ENCODE assay signal across 1 cellular context in the genomic region with DNA sequence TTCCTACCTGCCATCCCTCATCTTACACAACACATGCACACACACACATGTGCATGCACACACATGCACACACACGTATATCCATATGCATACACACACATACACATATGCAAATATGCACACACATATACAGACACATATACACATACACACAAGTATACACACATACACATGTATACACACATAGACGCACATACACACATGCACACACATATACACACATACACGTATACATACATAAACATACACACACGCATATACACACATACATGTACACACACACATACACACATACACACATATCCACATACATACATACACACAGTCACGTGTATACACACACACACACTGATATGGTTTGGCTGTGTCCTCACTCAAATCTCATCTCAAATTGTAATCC.
TF ChIP-seq lines count a peak whose summit lies in the region.

No MANE protein-coding gene starts in this region.

TF ChIP-seq in WTC11, 78 proteins besides CTCF, POLR2A, EP300 and RAD21 (continued from another document):
- TF ChIP-seq, protein P1, sequence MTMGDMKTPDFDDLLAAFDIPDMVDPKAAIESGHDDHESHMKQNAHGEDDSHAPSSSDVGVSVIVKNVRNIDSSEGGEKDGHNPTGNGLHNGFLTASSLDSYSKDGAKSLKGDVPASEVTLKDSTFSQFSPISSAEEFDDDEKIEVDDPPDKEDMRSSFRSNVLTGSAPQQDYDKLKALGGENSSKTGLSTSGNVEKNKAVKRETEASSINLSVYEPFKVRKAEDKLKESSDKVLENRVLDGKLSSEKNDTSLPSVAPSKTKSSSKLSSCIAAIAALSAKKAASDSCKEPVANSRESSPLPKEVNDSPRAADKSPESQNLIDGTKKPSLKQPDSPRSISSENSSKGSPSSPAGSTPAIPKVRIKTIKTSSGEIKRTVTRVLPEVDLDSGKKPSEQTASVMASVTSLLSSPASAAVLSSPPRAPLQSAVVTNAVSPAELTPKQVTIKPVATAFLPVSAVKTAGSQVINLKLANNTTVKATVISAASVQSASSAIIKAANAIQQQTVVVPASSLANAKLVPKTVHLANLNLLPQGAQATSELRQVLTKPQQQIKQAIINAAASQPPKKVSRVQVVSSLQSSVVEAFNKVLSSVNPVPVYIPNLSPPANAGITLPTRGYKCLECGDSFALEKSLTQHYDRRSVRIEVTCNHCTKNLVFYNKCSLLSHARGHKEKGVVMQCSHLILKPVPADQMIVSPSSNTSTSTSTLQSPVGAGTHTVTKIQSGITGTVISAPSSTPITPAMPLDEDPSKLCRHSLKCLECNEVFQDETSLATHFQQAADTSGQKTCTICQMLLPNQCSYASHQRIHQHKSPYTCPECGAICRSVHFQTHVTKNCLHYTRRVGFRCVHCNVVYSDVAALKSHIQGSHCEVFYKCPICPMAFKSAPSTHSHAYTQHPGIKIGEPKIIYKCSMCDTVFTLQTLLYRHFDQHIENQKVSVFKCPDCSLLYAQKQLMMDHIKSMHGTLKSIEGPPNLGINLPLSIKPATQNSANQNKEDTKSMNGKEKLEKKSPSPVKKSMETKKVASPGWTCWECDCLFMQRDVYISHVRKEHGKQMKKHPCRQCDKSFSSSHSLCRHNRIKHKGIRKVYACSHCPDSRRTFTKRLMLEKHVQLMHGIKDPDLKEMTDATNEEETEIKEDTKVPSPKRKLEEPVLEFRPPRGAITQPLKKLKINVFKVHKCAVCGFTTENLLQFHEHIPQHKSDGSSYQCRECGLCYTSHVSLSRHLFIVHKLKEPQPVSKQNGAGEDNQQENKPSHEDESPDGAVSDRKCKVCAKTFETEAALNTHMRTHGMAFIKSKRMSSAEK (CRISPR knock-in tag; IDR thresholded peaks at IDR 0.05; ENCODE audit: borderline replicate concordance): no peak
- no peak for TF ChIP-seq TEAD1 (CRISPR knock-in tag; IDR thresholded peaks at IDR 0.05)
- TF ChIP-seq, protein P2, sequence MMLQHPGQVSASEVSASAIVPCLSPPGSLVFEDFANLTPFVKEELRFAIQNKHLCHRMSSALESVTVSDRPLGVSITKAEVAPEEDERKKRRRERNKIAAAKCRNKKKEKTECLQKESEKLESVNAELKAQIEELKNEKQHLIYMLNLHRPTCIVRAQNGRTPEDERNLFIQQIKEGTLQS (CRISPR knock-in tag; conservative IDR thresholded peaks at IDR 0.05): no peak
- no peak for TF ChIP-seq ZNF423 (CRISPR knock-in tag; IDR thresholded peaks at IDR 0.05)
- no peak for TF ChIP-seq CBFB (CRISPR knock-in tag; IDR thresholded peaks at IDR 0.05; ENCODE audit: low read depth)
- no peak for TF ChIP-seq NR1H2 (CRISPR knock-in tag; IDR thresholded peaks at IDR 0.05)
- TF ChIP-seq, protein P3, sequence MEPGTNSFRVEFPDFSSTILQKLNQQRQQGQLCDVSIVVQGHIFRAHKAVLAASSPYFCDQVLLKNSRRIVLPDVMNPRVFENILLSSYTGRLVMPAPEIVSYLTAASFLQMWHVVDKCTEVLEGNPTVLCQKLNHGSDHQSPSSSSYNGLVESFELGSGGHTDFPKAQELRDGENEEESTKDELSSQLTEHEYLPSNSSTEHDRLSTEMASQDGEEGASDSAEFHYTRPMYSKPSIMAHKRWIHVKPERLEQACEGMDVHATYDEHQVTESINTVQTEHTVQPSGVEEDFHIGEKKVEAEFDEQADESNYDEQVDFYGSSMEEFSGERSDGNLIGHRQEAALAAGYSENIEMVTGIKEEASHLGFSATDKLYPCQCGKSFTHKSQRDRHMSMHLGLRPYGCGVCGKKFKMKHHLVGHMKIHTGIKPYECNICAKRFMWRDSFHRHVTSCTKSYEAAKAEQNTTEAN (CRISPR knock-in tag; IDR thresholded peaks at IDR 0.05): no peak
- TF ChIP-seq, protein P4, sequence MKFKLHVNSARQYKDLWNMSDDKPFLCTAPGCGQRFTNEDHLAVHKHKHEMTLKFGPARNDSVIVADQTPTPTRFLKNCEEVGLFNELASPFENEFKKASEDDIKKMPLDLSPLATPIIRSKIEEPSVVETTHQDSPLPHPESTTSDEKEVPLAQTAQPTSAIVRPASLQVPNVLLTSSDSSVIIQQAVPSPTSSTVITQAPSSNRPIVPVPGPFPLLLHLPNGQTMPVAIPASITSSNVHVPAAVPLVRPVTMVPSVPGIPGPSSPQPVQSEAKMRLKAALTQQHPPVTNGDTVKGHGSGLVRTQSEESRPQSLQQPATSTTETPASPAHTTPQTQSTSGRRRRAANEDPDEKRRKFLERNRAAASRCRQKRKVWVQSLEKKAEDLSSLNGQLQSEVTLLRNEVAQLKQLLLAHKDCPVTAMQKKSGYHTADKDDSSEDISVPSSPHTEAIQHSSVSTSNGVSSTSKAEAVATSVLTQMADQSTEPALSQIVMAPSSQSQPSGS (CRISPR knock-in tag; IDR thresholded peaks at IDR 0.05; ENCODE audit: borderline replicate concordance, low read depth): no peak
- no peak for TF ChIP-seq ATF1 (CRISPR knock-in tag; IDR thresholded peaks at IDR 0.05)
- no peak for TF ChIP-seq EMX1 (CRISPR knock-in tag; IDR thresholded peaks at IDR 0.05)
- TF ChIP-seq, protein P5, sequence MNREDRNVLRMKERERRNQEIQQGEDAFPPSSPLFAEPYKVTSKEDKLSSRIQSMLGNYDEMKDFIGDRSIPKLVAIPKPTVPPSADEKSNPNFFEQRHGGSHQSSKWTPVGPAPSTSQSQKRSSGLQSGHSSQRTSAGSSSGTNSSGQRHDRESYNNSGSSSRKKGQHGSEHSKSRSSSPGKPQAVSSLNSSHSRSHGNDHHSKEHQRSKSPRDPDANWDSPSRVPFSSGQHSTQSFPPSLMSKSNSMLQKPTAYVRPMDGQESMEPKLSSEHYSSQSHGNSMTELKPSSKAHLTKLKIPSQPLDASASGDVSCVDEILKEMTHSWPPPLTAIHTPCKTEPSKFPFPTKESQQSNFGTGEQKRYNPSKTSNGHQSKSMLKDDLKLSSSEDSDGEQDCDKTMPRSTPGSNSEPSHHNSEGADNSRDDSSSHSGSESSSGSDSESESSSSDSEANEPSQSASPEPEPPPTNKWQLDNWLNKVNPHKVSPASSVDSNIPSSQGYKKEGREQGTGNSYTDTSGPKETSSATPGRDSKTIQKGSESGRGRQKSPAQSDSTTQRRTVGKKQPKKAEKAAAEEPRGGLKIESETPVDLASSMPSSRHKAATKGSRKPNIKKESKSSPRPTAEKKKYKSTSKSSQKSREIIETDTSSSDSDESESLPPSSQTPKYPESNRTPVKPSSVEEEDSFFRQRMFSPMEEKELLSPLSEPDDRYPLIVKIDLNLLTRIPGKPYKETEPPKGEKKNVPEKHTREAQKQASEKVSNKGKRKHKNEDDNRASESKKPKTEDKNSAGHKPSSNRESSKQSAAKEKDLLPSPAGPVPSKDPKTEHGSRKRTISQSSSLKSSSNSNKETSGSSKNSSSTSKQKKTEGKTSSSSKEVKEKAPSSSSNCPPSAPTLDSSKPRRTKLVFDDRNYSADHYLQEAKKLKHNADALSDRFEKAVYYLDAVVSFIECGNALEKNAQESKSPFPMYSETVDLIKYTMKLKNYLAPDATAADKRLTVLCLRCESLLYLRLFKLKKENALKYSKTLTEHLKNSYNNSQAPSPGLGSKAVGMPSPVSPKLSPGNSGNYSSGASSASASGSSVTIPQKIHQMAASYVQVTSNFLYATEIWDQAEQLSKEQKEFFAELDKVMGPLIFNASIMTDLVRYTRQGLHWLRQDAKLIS (CRISPR knock-in tag; IDR thresholded peaks at IDR 0.05; ENCODE audit: borderline replicate concordance): no peak
- no peak for TF ChIP-seq FOXP1 (CRISPR knock-in tag; IDR thresholded peaks at IDR 0.05; ENCODE audit: borderline replicate concordance)
- TF ChIP-seq, protein P6, sequence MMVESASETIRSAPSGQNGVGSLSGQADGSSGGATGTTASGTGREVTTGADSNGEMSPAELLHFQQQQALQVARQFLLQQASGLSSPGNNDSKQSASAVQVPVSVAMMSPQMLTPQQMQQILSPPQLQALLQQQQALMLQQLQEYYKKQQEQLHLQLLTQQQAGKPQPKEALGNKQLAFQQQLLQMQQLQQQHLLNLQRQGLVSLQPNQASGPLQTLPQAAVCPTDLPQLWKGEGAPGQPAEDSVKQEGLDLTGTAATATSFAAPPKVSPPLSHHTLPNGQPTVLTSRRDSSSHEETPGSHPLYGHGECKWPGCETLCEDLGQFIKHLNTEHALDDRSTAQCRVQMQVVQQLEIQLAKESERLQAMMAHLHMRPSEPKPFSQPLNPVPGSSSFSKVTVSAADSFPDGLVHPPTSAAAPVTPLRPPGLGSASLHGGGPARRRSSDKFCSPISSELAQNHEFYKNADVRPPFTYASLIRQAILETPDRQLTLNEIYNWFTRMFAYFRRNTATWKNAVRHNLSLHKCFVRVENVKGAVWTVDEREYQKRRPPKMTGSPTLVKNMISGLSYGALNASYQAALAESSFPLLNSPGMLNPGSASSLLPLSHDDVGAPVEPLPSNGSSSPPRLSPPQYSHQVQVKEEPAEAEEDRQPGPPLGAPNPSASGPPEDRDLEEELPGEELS (CRISPR knock-in tag; IDR thresholded peaks at IDR 0.05): no peak
- no peak for TF ChIP-seq NFATC4 (CRISPR knock-in tag; IDR thresholded peaks at IDR 0.05)
- TF ChIP-seq ATF6 (CRISPR knock-in tag; IDR thresholded peaks at IDR 0.05): no peak
- no peak for TF ChIP-seq FOXJ3 (CRISPR knock-in tag; IDR thresholded peaks at IDR 0.05; ENCODE audit: borderline replicate concordance)
